ENCODE assay signal across 21 cellular contexts in the genomic region with DNA sequence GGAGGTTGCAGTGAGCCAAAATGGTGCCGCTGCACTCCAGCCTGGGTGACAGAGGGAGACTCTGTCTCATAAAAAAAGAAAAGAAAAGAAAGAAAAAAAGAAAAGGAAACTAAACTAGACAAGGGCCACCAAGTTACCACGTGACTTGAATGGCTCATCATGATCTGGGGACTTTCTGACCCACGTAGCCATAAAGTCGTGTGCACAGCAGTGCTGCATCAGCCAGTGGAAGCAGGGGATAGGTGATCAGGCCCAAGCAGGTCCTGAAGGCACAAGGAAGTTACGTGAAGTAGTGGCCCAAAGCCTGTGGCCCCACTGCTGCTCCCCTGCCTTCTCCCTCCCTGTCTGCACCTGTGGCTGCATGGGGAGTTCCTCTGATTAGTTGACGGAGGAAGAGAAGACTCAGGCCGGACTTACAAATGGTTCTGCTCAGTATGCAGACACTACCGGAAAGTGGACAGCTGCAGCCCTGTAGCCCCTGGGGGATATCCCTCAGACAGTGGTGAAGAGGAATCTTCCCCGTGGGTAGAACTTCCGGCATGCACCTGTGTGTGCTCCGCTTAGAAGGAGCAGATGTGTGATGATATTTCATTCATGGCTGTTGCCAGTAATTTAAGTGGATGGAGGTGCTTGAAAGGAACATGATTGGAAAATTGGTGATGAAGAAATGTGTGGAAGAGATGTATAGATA. TPM values are rescaled to one million over a fixed set of nuclear protein-coding genes. Genes with fewer than 3 reads are reported as not detected.
DNase-seq lines count a peak whose midpoint lies in the region; ATAC-seq and TF ChIP-seq lines count a peak whose summit lies in the region.
"Had no signal": no experiment of that assay in that cellular context is flagged by ENCODE, and none has a peak within 500 bp of the region (broad histone marks: within the 10 kb centered on the region; RNA-seq: fewer than 3 reads in every experiment).

No MANE protein-coding gene starts in this region.

- H3K27me3 ChIP-seq in BLaER1 = no peaks in the 10 kb centered on the region
- H3K27me3 ChIP-seq in MM.1S (replicated peaks; ENCODE audit: insufficient read depth, low read length) = peaks cover 81% of the 10 kb centered on the region

- no peaks in the 10 kb centered on the region for H3K9me3 Mint-ChIP-seq in memory B cell
- H3K9me3 Mint-ChIP-seq in stimulated activated memory B cell treated with anti-CD40 and anti-IgM and Interleukin-4, amounts not matched to agents 10 μg/mL and 1 μg/mL and 100 μg/mL, for 72 hours = no peaks in the 10 kb centered on the region
- H3K9me3 Mint-ChIP-seq in naive thymus-derived CD8-positive, alpha-beta T cell = no peaks in the 10 kb centered on the region
- H3K9me3 Mint-ChIP-seq: CD4-positive, CD25-positive, alpha-beta regulatory T cell had no signal

- H3K36me3 ChIP-seq in BLaER1 (no peaks in the 10 kb centered on the region), MM.1S (replicated peaks; ENCODE audit: insufficient read depth, low read length) (no peaks in the 10 kb centered on the region)

- H4K20me1 ChIP-seq in BLaER1 = 0 out of 2 replicates have a peak, but pooled peaks cover 6% of the 10 kb centered on the region
- H4K20me1 ChIP-seq in MM.1S (ENCODE audit: insufficient read depth, low read length) = no peaks in the 10 kb centered on the region

- H2AFZ ChIP-seq in MM.1S (ENCODE audit: low read length) = no peak overlapping the region
- H2AFZ ChIP-seq: PC-9 had no signal

- no peak overlapping the region for H3K9ac ChIP-seq in BLaER1
- H3K9ac ChIP-seq in MM.1S (ENCODE audit: low read length) = no peak overlapping the region

- DNase-seq in MM.1S (no peak), memory B cell (ENCODE audit: low spot score in 2 of 2) (no peak), T-helper 17 cell (no peak)
- DNase-seq in naive thymus-derived CD8-positive, alpha-beta T cell = no peak
- DNase-seq: CD4-positive, CD25-positive, alpha-beta regulatory T cell; DMS79; HCEC 1CT; IMR-90; Karpas-422; NCI-H1694 treated with DMSO at 0.1 percent for 48 hours; NCI-H2081 treated with DMSO at 0.1 percent for 48 hours; NCI-H446; NCI-H526 treated with DMSO at 0.1 percent for 48 hours; PC-9; SHP77 treated with DMSO at 0.1 percent for 48 hours had no signal

- H3K27me3 Mint-ChIP-seq in memory B cell (peaks cover 2% of the 10 kb centered on the region), T-helper 17 cell (peaks cover 5% of the 10 kb centered on the region)
- H3K27me3 Mint-ChIP-seq in stimulated activated memory B cell treated with anti-CD40 and anti-IgM and Interleukin-4, amounts not matched to agents 10 μg/mL and 1 μg/mL and 100 μg/mL, for 72 hours = no peaks in the 10 kb centered on the region
- no peaks in the 10 kb centered on the region for H3K27me3 Mint-ChIP-seq in naive thymus-derived CD8-positive, alpha-beta T cell
- H3K27me3 Mint-ChIP-seq: CD4-positive, CD25-positive, alpha-beta regulatory T cell had no signal

- ATAC-seq in memory B cell (ENCODE audit: low read depth) = peak; percentile 85
- ATAC-seq in stimulated activated memory B cell treated with anti-CD40 and anti-IgM and Interleukin-4, amounts not matched to agents 10 μg/mL and 1 μg/mL and 100 μg/mL, for 72 hours = peak; percentile 59
- no peak for ATAC-seq in HG02763 (IDR thresholded peaks at IDR 0.05; ENCODE audit: unreplicated experiment)
- no peak for ATAC-seq in naive thymus-derived CD8-positive, alpha-beta T cell
- ATAC-seq in T-helper 17 cell = no peak

- no peak for TF ChIP-seq CTCF in MM.1S (IDR thresholded peaks at IDR 0.05; ENCODE audit: low read length)

- H3K4me1 ChIP-seq in BLaER1 (peaks cover 58% of the 10 kb centered on the region), MM.1S (ENCODE audit: low read length) (no peaks in the 10 kb centered on the region)

- H3K27ac ChIP-seq in BLaER1 (no peak overlapping the region; the same call in 1 of the 2 replicates), MM.1S (ENCODE audit: low read length) (no peak overlapping the region)
- H3K27ac ChIP-seq: PC-9, RWPE1, SK-N-MC had no signal

- H3K4me3 ChIP-seq in BLaER1 = no peak overlapping the region
- H3K4me3 ChIP-seq in MM.1S (ENCODE audit: low read length) = no peak overlapping the region
- H3K4me3 ChIP-seq: PC-9, SK-N-MC had no signal

- H3K4me1 Mint-ChIP-seq in memory B cell (peaks cover 8% of the 10 kb centered on the region), T-helper 17 cell (peaks cover 2% of the 10 kb centered on the region)
- H3K4me1 Mint-ChIP-seq in stimulated activated memory B cell treated with anti-CD40 and anti-IgM and Interleukin-4, amounts not matched to agents 10 μg/mL and 1 μg/mL and 100 μg/mL, for 72 hours = peaks cover 11% of the 10 kb centered on the region
- no peaks in the 10 kb centered on the region for H3K4me1 Mint-ChIP-seq in naive thymus-derived CD8-positive, alpha-beta T cell

- no peaks in the 10 kb centered on the region for H3K9me2 ChIP-seq in MM.1S (replicated peaks; ENCODE audit: insufficient read depth, low read length)

- no peaks in the 10 kb centered on the region for H3K36me3 Mint-ChIP-seq in memory B cell
- H3K36me3 Mint-ChIP-seq in stimulated activated memory B cell treated with anti-CD40 and anti-IgM and Interleukin-4, amounts not matched to agents 10 μg/mL and 1 μg/mL and 100 μg/mL, for 72 hours = no peaks in the 10 kb centered on the region
- no peaks in the 10 kb centered on the region for H3K36me3 Mint-ChIP-seq in naive thymus-derived CD8-positive, alpha-beta T cell
- H3K36me3 Mint-ChIP-seq in T-helper 17 cell (ENCODE audit: low read depth) = no peaks in the 10 kb centered on the region

- peak overlapping the region; percentile 84 for H3K4me2 ChIP-seq in BLaER1
- peak overlapping the region; percentile 3; the same call in 1 of the 2 replicates for H3K4me2 ChIP-seq in MM.1S (ENCODE audit: low read depth, low read length)
- H3K4me2 ChIP-seq: PC-9 had no signal

- POLR2A ChIA-PET in naive thymus-derived CD8-positive, alpha-beta T cell (lab: Charles Lee) = no interaction called here

- H3K27ac Mint-ChIP-seq in memory B cell (peak overlapping the region; percentile 48), T-helper 17 cell (no peak overlapping the region)
- peak overlapping the region; percentile 19 for H3K27ac Mint-ChIP-seq in stimulated activated memory B cell treated with anti-CD40 and anti-IgM and Interleukin-4, amounts not matched to agents 10 μg/mL and 1 μg/mL and 100 μg/mL, for 72 hours
- no peak overlapping the region for H3K27ac Mint-ChIP-seq in naive thymus-derived CD8-positive, alpha-beta T cell
- H3K27ac Mint-ChIP-seq: CD4-positive, CD25-positive, alpha-beta regulatory T cell had no signal

- H3K9me3 ChIP-seq in BLaER1 = no peaks in the 10 kb centered on the region
- no peaks in the 10 kb centered on the region for H3K9me3 ChIP-seq in MM.1S (replicated peaks; ENCODE audit: insufficient read depth, low read length)
- H3K9me3 ChIP-seq in T-helper 17 cell (ENCODE audit: control insufficient read depth, low read length, poor library complexity, severe bottlenecking) = no peaks in the 10 kb centered on the region

- peak overlapping the region; percentile 18 for H3K4me3 Mint-ChIP-seq in memory B cell
- no peak overlapping the region for H3K4me3 Mint-ChIP-seq in stimulated activated memory B cell treated with anti-CD40 and anti-IgM and Interleukin-4, amounts not matched to agents 10 μg/mL and 1 μg/mL and 100 μg/mL, for 72 hours
- H3K4me3 Mint-ChIP-seq in naive thymus-derived CD8-positive, alpha-beta T cell = no peak overlapping the region
- no peak overlapping the region for H3K4me3 Mint-ChIP-seq in T-helper 17 cell
- H3K4me3 Mint-ChIP-seq: CD4-positive, CD25-positive, alpha-beta regulatory T cell had no signal

- no peaks in the 10 kb centered on the region for H3K79me2 ChIP-seq in MM.1S (ENCODE audit: low read length)

- no peaks in the 10 kb centered on the region for H3F3A ChIP-seq in MM.1S (ENCODE audit: insufficient read depth, low read length)

RNA-seq across cellular contexts. Expression of a gene that starts 18.2 kb away (rescaled TPM):
- 10 to 100 TPM; 83.1 to 92.1 TPM for total RNA-seq in naive thymus-derived CD8-positive, alpha-beta T cell
- polyA plus RNA-seq in naive thymus-derived CD8-positive, alpha-beta T cell = 10 to 100 TPM; 15.3 to 62.0 (median 42.1) TPM
- 100 to 1,000 TPM; 153 to 194 TPM for total RNA-seq in T-helper 17 cell

RNA-seq across cellular contexts. Expression of a gene that starts 41.7 kb away (rescaled TPM):
- total RNA-seq in naive thymus-derived CD8-positive, alpha-beta T cell = 10 to 100 TPM; 56.6 to 65.6 TPM
- polyA plus RNA-seq in naive thymus-derived CD8-positive, alpha-beta T cell = 10 to 100 TPM; 49.0 to 68.3 (median 54.7) TPM
- 10 to 100 TPM; 47.9 to 60.3 TPM for total RNA-seq in T-helper 17 cell

RNA-seq across cellular contexts. Expression of a gene that starts 57.1 kb away (rescaled TPM):
- 100 to 1,000 TPM; 158 to 171 TPM for total RNA-seq in naive thymus-derived CD8-positive, alpha-beta T cell
- polyA plus RNA-seq in naive thymus-derived CD8-positive, alpha-beta T cell = 100 to 1,000 TPM in 1 of 3 donors, 10 to 100 TPM in 2; 58.5 to 124 (median 96.6) TPM
- total RNA-seq in T-helper 17 cell = 10 to 100 TPM; 65.7 to 93.2 TPM
- total RNA-seq: IMR-90, PC-9 had no signal

RNA-seq across cellular contexts. Expression of a gene that starts 57.2 kb away (rescaled TPM):
- total RNA-seq in naive thymus-derived CD8-positive, alpha-beta T cell = 100 to 1,000 TPM; 113 to 115 TPM
- polyA plus RNA-seq in naive thymus-derived CD8-positive, alpha-beta T cell = 10 to 100 TPM; 13.6 to 20.2 (median 20.2) TPM
- 10 to 100 TPM; 50.1 to 89.1 TPM for total RNA-seq in T-helper 17 cell
- total RNA-seq: IMR-90, M059J, PC-9 had no signal
- polyA plus RNA-seq: IMR-90 had no signal

Comparison
In these comparisons a context has a peak if more than half of its experiments do, and no peak if none do; other contexts are left out.
1. ATAC-seq: peak in memory B cell (single experiment) and stimulated activated memory B cell treated with anti-CD40 and anti-IgM and Interleukin-4, amounts not matched to agents 10 μg/mL and 1 μg/mL and 100 μg/mL, for 72 hours (single experiment); none in HG02763 (single experiment), naive thymus-derived CD8-positive, alpha-beta T cell (0 of 2) and T-helper 17 cell (single experiment).
2. H3K27ac Mint-ChIP-seq: peak in memory B cell (single experiment) and stimulated activated memory B cell treated with anti-CD40 and anti-IgM and Interleukin-4, amounts not matched to agents 10 μg/mL and 1 μg/mL and 100 μg/mL, for 72 hours (single experiment); none in naive thymus-derived CD8-positive, alpha-beta T cell (0 of 10) and T-helper 17 cell (single experiment).